1 cellular context compared by ENCODE assay signal in genomic region chr12:53190108-53190729, GRCh38.
A peak's percentile ranks its signal among the peaks of the same experiment; 100 is the strongest.
TF ChIP-seq lines count a peak whose summit lies in the region.

No MANE protein-coding gene starts in this region.

TF ChIP-seq in HepG2, 621 proteins besides CTCF, POLR2A, EP300 and RAD21 (continued from another document and continues in another):
- TF ChIP-seq BCLAF1 (IDR thresholded peaks at IDR 0.05) (no peak), ZNF589 (CRISPR knock-in tag; conservative IDR thresholded peaks at IDR 0.05) (no peak), TSC22D2 (CRISPR knock-in tag; IDR thresholded peaks at IDR 0.05; ENCODE audit: borderline replicate concordance) (no peak), ZNF629 (CRISPR knock-in tag; conservative IDR thresholded peaks at IDR 0.05) (no peak), ZSCAN12 (CRISPR knock-in tag; IDR thresholded peaks at IDR 0.05) (no peak), ZFP82 (CRISPR knock-in tag; IDR thresholded peaks at IDR 0.05; ENCODE audit: borderline replicate concordance) (no peak), BCL6 (CRISPR knock-in tag; IDR thresholded peaks at IDR 0.05) (no peak), ZNF883 (CRISPR knock-in tag; IDR thresholded peaks at IDR 0.05; ENCODE audit: not compliant biosample characterization) (no peak), ZNF513 (CRISPR knock-in tag; conservative IDR thresholded peaks at IDR 0.05) (no peak), ZNF672 (CRISPR knock-in tag; IDR thresholded peaks at IDR 0.05) (no peak), FOXO4 (CRISPR knock-in tag; conservative IDR thresholded peaks at IDR 0.05) (no peak), ZNF724P (CRISPR knock-in tag; IDR thresholded peaks at IDR 0.05; ENCODE audit: borderline replicate concordance) (no peak), ATF6 (CRISPR knock-in tag; conservative IDR thresholded peaks at IDR 0.05) (no peak), ZNF737 (CRISPR knock-in tag; IDR thresholded peaks at IDR 0.05; ENCODE audit: borderline replicate concordance) (no peak), MXD3 (CRISPR knock-in tag; IDR thresholded peaks at IDR 0.05) (0 out of 2 replicates have a peak, but pooled peaks have one; percentile 31), PREB (CRISPR knock-in tag; IDR thresholded peaks at IDR 0.05) (no peak), ZBTB20 (CRISPR knock-in tag; IDR thresholded peaks at IDR 0.05; ENCODE audit: borderline replicate concordance, low read depth) (no peak), HBP1 (CRISPR knock-in tag; IDR thresholded peaks at IDR 0.05; ENCODE audit: low read depth) (no peak), CENPX (CRISPR knock-in tag; IDR thresholded peaks at IDR 0.05) (no peak), HES4 (CRISPR knock-in tag; IDR thresholded peaks at IDR 0.05; ENCODE audit: borderline replicate concordance) (no peak), ZNF142 (CRISPR knock-in tag; IDR thresholded peaks at IDR 0.05) (no peak), ARNTL (CRISPR knock-in tag; IDR thresholded peaks at IDR 0.05) (no peak), ZBTB3 (CRISPR knock-in tag; IDR thresholded peaks at IDR 0.05; ENCODE audit: borderline replicate concordance, low read depth) (no peak), FOSL2 (CRISPR knock-in tag; IDR thresholded peaks at IDR 0.05) (peak; percentile 53), TEF (CRISPR knock-in tag; IDR thresholded peaks at IDR 0.05) (no peak), ZFAT (CRISPR knock-in tag; conservative IDR thresholded peaks at IDR 0.05) (no peak), CENPT (CRISPR knock-in tag; IDR thresholded peaks at IDR 0.05; ENCODE audit: low read depth) (no peak), BORCS8-MEF2B (CRISPR knock-in tag; IDR thresholded peaks at IDR 0.05) (no peak), MIXL1 (CRISPR knock-in tag; IDR thresholded peaks at IDR 0.05) (no peak), ZNF605 (CRISPR knock-in tag; IDR thresholded peaks at IDR 0.05) (no peak), EEA1 (CRISPR knock-in tag; IDR thresholded peaks at IDR 0.05; ENCODE audit: borderline replicate concordance) (no peak), ZNF317 (CRISPR knock-in tag; IDR thresholded peaks at IDR 0.05) (no peak), ESRRA (CRISPR knock-in tag; IDR thresholded peaks at IDR 0.05; ENCODE audit: low read depth) (no peak), ZNF367 (CRISPR knock-in tag; IDR thresholded peaks at IDR 0.05; ENCODE audit: borderline replicate concordance) (no peak), REPIN1 (CRISPR knock-in tag; IDR thresholded peaks at IDR 0.05; ENCODE audit: borderline replicate concordance, low read depth) (0 out of 2 replicates have a peak, but pooled peaks have one; percentile 18), GFI1 (CRISPR knock-in tag; IDR thresholded peaks at IDR 0.05; ENCODE audit: borderline replicate concordance) (no peak), ARHGAP35 (CRISPR knock-in tag; IDR thresholded peaks at IDR 0.05; ENCODE audit: borderline replicate concordance) (no peak), ARID2 (CRISPR knock-in tag; IDR thresholded peaks at IDR 0.05; ENCODE audit: borderline replicate concordance) (no peak), ZNF337 (CRISPR knock-in tag; IDR thresholded peaks at IDR 0.05; ENCODE audit: borderline replicate concordance, low read depth) (no peak), IKZF5 (CRISPR knock-in tag; IDR thresholded peaks at IDR 0.05) (no peak), STAG1 (CRISPR knock-in tag; IDR thresholded peaks at IDR 0.05) (peak; percentile 66), ADNP (CRISPR knock-in tag; IDR thresholded peaks at IDR 0.05) (no peak), RBM39 (IDR thresholded peaks at IDR 0.05; ENCODE audit: low read depth, low read length, poor library complexity, severe bottlenecking) (no peak), MNT (IDR thresholded peaks at IDR 0.05) (no peak)
